In the genomic region with DNA sequence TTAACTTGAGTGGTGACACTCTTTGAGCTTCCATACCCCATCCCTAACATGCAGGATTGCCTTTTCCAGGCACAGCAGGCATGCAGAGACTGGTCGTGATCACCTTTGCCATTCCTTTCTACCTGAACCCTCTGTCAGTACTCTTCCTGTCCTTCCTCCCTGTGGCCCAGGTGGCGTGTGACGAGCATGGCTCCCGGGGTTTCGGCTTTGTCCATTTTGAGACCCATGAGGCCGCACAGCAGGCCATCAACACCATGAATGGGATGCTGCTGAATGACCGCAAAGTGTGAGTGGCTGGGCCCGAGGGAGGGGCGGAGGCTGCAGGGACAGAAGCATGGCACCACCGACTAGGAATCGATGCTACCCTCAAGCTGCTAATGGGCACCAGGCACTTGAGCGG, we compare ENCODE assay signal across 17 cellular contexts.
"Had no signal": no experiment of that assay in that cellular context is flagged by ENCODE, and none has a peak within 500 bp of the region (broad histone marks: within the 10 kb centered on the region; RNA-seq: fewer than 3 reads in every experiment).

No MANE protein-coding gene starts in this region.

- H3K9me3 ChIP-seq: colonic mucosa, suprapubic skin, thyroid gland, upper lobe of left lung, uterus had no signal

- H3K27ac Mint-ChIP-seq: nephron progenitor cell; stimulated activated effector memory CD8-positive, alpha-beta T cell treated with anti-CD3 and anti-CD28 coated beads, Interleukin-12 subunit alpha, Interleukin-12 subunit beta, amount 100 ng/mL, for 72 hours had no signal

- H3K4me1 ChIP-seq: colonic mucosa, foreskin keratinocyte, suprapubic skin, thyroid gland, upper lobe of left lung, uterus had no signal

- H3K27me3 ChIP-seq: colonic mucosa, foreskin keratinocyte, suprapubic skin, thyroid gland, upper lobe of left lung, uterus had no signal

- DNase-seq: colonic mucosa; dermis blood vessel endothelial cell; erythroblast; foreskin keratinocyte; left colon; naive thymus-derived CD4-positive, alpha-beta T cell; nephron progenitor cell; posterior cingulate gyrus; right cardiac atrium; stimulated activated CD4-positive, alpha-beta T cell treated with anti-CD3 and anti-CD28 coated beads, Interleukin-4, amount 100 ng/mL, for 1 hour; stimulated activated CD8-positive, alpha-beta memory T cell treated with anti-CD3 and anti-CD28 coated beads, Interleukin-4, amount 100 ng/mL, for 48 hours; stimulated activated naive CD8-positive, alpha-beta T cell treated with anti-CD3 and anti-CD28 coated beads, Interleukin-15, Interleukin-2, amounts not matched to agents 100 U/mL and 50 U/mL, for 24 hours; thyroid gland; uterus had no signal

- H3K27me3 Mint-ChIP-seq: naive thymus-derived CD4-positive, alpha-beta T cell had no signal

- ATAC-seq: foreskin keratinocyte; left colon; naive thymus-derived CD4-positive, alpha-beta T cell; right cardiac atrium; stimulated activated effector memory CD8-positive, alpha-beta T cell treated with anti-CD3 and anti-CD28 coated beads, Interleukin-12 subunit alpha, Interleukin-12 subunit beta, amount 100 ng/mL, for 72 hours; stimulated activated naive CD8-positive, alpha-beta T cell treated with anti-CD3 and anti-CD28 coated beads, Interleukin-15, Interleukin-2, amounts not matched to agents 100 U/mL and 50 U/mL, for 24 hours had no signal

- H3K9me3 Mint-ChIP-seq: naive thymus-derived CD4-positive, alpha-beta T cell; nephron progenitor cell; stimulated activated effector memory CD8-positive, alpha-beta T cell treated with anti-CD3 and anti-CD28 coated beads, Interleukin-12 subunit alpha, Interleukin-12 subunit beta, amount 100 ng/mL, for 72 hours had no signal

- H3K4me3 Mint-ChIP-seq: naive thymus-derived CD4-positive, alpha-beta T cell; nephron progenitor cell; stimulated activated effector memory CD8-positive, alpha-beta T cell treated with anti-CD3 and anti-CD28 coated beads, Interleukin-12 subunit alpha, Interleukin-12 subunit beta, amount 100 ng/mL, for 72 hours had no signal

- H3K27ac ChIP-seq: colonic mucosa, foreskin keratinocyte, suprapubic skin, thyroid gland, upper lobe of left lung, uterus had no signal

- H3K4me3 ChIP-seq: colonic mucosa, suprapubic skin, thyroid gland, upper lobe of left lung, uterus had no signal

- H3K36me3 ChIP-seq: colonic mucosa, uterus had no signal
